ENCODE assay signal across 8 cellular contexts in genomic region chr19:47141252-47141651, GRCh38. TPM values are rescaled to one million over a fixed set of nuclear protein-coding genes. Genes with fewer than 3 reads are reported as not detected.
DNase-seq lines count a peak whose midpoint lies in the region; ATAC-seq, FAIRE-seq and TF ChIP-seq lines count a peak whose summit lies in the region.
"Not testable (repeated sequence)": the region's sequence is repeated elsewhere in the genome, so short reads cannot be mapped to it uniquely, and the experiment has no call there.

No MANE protein-coding gene starts in this region.

- ATAC-seq in activated CD4-positive, alpha-beta T cell treated with anti-CD3 and anti-CD28 coated beads for 36 hours = peak; percentile 15

- not testable (repeated sequence) for H4K91ac ChIP-seq in mesenchymal stem cell (ENCODE audit: low read length)

- not testable (repeated sequence) for H3K4me3 ChIP-seq in astrocyte (ENCODE audit: insufficient read depth, low read depth, low read length); mesenchymal stem cell (ENCODE audit: insufficient read depth in 1 of 2, low read depth in 1 of 2, low read length in 2 of 2); sigmoid colon

- not testable (repeated sequence) for H3K4me1 ChIP-seq in astrocyte (ENCODE audit: insufficient read depth, low read length); mesenchymal stem cell (ENCODE audit: control insufficient read depth, insufficient read depth, low read depth, low read length)
- H3K4me1 ChIP-seq in sigmoid colon = peaks cover 0 to 66% (median 46%) of the 10 kb centered on the region in 4 donors

- H3K9me3 Mint-ChIP-seq in activated CD4-positive, alpha-beta T cell treated with anti-CD3 and anti-CD28 coated beads for 36 hours (ENCODE audit: low read depth); astrocyte (ENCODE audit: unreplicated experiment): not testable (repeated sequence)

- peak in 1 of 4 donors; percentile 49 for TF ChIP-seq EP300 in sigmoid colon (IDR thresholded peaks at IDR 0.05)

- 40% methylated on average over 7 of the region's 7 CpGs for WGBS in mesenchymal stem cell
- 44 to 66% methylated on average over 7 of the region's 7 CpGs for WGBS in sigmoid colon, 2 donors

- peak overlapping the region; percentile 17 for H3K4me2 ChIP-seq in astrocyte (ENCODE audit: low read length)
- not testable (repeated sequence) for H3K4me2 ChIP-seq in mesenchymal stem cell (ENCODE audit: low read length, poor library complexity, severe bottlenecking)

- not testable (repeated sequence) for H3K23ac ChIP-seq in mesenchymal stem cell (ENCODE audit: low read length in 2 of 2)

- not testable (repeated sequence) for H2BK15ac ChIP-seq in mesenchymal stem cell (ENCODE audit: low read depth, poor library complexity, severe bottlenecking)

- H3K9me3 ChIP-seq in astrocyte (ENCODE audit: insufficient read depth, low read depth, low read length); mesenchymal stem cell (ENCODE audit: control insufficient read depth, low read length); sigmoid colon: not testable (repeated sequence)

- DNase-seq in AG08396 (ENCODE audit: low spot score) (peak; percentile 42), GM04503 (ENCODE audit: low read depth) (peak; percentile 45), M059J (ENCODE audit: low read depth) (peak; percentile 83), astrocyte (ENCODE audit: low read depth) (peak; percentile 70), fibroblast of peridontal ligament (ENCODE audit: extremely low read depth) (peak; percentile 53), mesenchymal stem cell (peak; percentile 80)
- DNase-seq in activated CD4-positive, alpha-beta T cell treated with anti-CD3 and anti-CD28 coated beads for 36 hours; sigmoid colon: not testable (repeated sequence)

- not testable (repeated sequence) for H3K27me3 ChIP-seq in astrocyte (ENCODE audit: insufficient read depth, low read length); mesenchymal stem cell (ENCODE audit: control insufficient read depth in 1 of 2, insufficient read depth in 1 of 2, low read length in 2 of 2); sigmoid colon

- not testable (repeated sequence) for H3K4me3 Mint-ChIP-seq in activated CD4-positive, alpha-beta T cell treated with anti-CD3 and anti-CD28 coated beads for 36 hours; astrocyte (ENCODE audit: unreplicated experiment)

- H3K36me3 Mint-ChIP-seq in activated CD4-positive, alpha-beta T cell treated with anti-CD3 and anti-CD28 coated beads for 36 hours (ENCODE audit: low read depth) = peaks cover 48% of the 10 kb centered on the region
- peaks cover 16% of the 10 kb centered on the region for H3K36me3 Mint-ChIP-seq in astrocyte (ENCODE audit: low read depth, unreplicated experiment)

- not testable (repeated sequence) for TF ChIP-seq CTCF in astrocyte (IDR thresholded peaks at IDR 0.05; ENCODE audit: insufficient read depth, low read depth, low read length); sigmoid colon (IDR thresholded peaks at IDR 0.05)

- H3K27me3 Mint-ChIP-seq in activated CD4-positive, alpha-beta T cell treated with anti-CD3 and anti-CD28 coated beads for 36 hours; astrocyte (ENCODE audit: low read depth, unreplicated experiment): not testable (repeated sequence)

- H3K27ac ChIP-seq in astrocyte (ENCODE audit: low read depth, low read length) (peak overlapping the region; percentile 19), sigmoid colon (peak overlapping the region; percentile 73 to 87 (median 82))
- not testable (repeated sequence) for H3K27ac ChIP-seq in mesenchymal stem cell (ENCODE audit: low read length, poor library complexity, severe bottlenecking)

- H3K36me3 ChIP-seq in astrocyte (ENCODE audit: insufficient read depth, low read length) = peaks cover 16% of the 10 kb centered on the region
- peaks cover 32 to 43% of the 10 kb centered on the region in 2 experiments for H3K36me3 ChIP-seq in mesenchymal stem cell (ENCODE audit: control insufficient read depth in 1 of 2, insufficient read depth in 2 of 2, low read depth in 1 of 2, low read length in 2 of 2)
- peaks cover 0 to 21% (median 17%) of the 10 kb centered on the region in 4 donors for H3K36me3 ChIP-seq in sigmoid colon

- not testable (repeated sequence) for H3K79me1 ChIP-seq in mesenchymal stem cell (replicated peaks; ENCODE audit: low read length, poor library complexity, severe bottlenecking)

- not testable (repeated sequence) for H3K4ac ChIP-seq in mesenchymal stem cell (ENCODE audit: low read depth in 1 of 2, low read length in 2 of 2)

- H3K4me1 Mint-ChIP-seq in activated CD4-positive, alpha-beta T cell treated with anti-CD3 and anti-CD28 coated beads for 36 hours = peaks cover 55% of the 10 kb centered on the region
- peaks cover 11% of the 10 kb centered on the region for H3K4me1 Mint-ChIP-seq in astrocyte (ENCODE audit: low read depth, unreplicated experiment)

- H4K20me1 ChIP-seq in astrocyte (ENCODE audit: insufficient read depth, low read length) = peaks cover 71% of the 10 kb centered on the region

- not testable (repeated sequence) for H2BK12ac ChIP-seq in mesenchymal stem cell (ENCODE audit: low read length in 2 of 2)

- H3K79me2 ChIP-seq in astrocyte (ENCODE audit: insufficient read depth, low read length) = peaks cover 97% of the 10 kb centered on the region

- H2AFZ ChIP-seq in astrocyte (ENCODE audit: low read depth, low read length); mesenchymal stem cell (ENCODE audit: low read depth, low read length): not testable (repeated sequence)

- H3K27ac Mint-ChIP-seq in activated CD4-positive, alpha-beta T cell treated with anti-CD3 and anti-CD28 coated beads for 36 hours = peak overlapping the region; percentile 21
- not testable (repeated sequence) for H3K27ac Mint-ChIP-seq in astrocyte (ENCODE audit: unreplicated experiment)

- not testable (repeated sequence) for H2BK120ac ChIP-seq in mesenchymal stem cell (ENCODE audit: low read depth, low read length)

- not testable (repeated sequence) for H4K8ac ChIP-seq in mesenchymal stem cell (ENCODE audit: low read length)

- not testable (repeated sequence) for H3K14ac ChIP-seq in mesenchymal stem cell (ENCODE audit: low read length in 2 of 2)

- POLR2A ChIA-PET in activated CD4-positive, alpha-beta T cell treated with anti-CD3 and anti-CD28 coated beads for 36 hours (lab: Charles Lee) = interaction anchor here (0.6 kb wide), 1 partner anchor 10 kb away, joined by 3 read pairs; no protein-coding TSS in a partner anchor

- intact Hi-C loops in activated CD4-positive, alpha-beta T cell treated with anti-CD3 and anti-CD28 coated beads for 36 hours (cut with DNase I, micrococcal nuclease); sigmoid colon (cut with DNase I): not testable (repeated sequence)

- H3K9ac ChIP-seq in astrocyte (ENCODE audit: low read length); mesenchymal stem cell (ENCODE audit: low read length): not testable (repeated sequence)

- not testable (repeated sequence) for FAIRE-seq in astrocyte (lab: Jason Lieb, UNC)

- CTCF ChIA-PET in activated CD4-positive, alpha-beta T cell treated with anti-CD3 and anti-CD28 coated beads for 36 hours (lab: Charles Lee) = interaction anchor here (1.0 to 1.7 kb wide), 3 partner anchors 10 to 105 kb away, joined by 3 to 5 read pairs (median 3); no protein-coding TSS in a partner anchor

- not testable (repeated sequence) for H2AK5ac ChIP-seq in mesenchymal stem cell (ENCODE audit: low read length, severe bottlenecking)

- TF ChIP-seq POLR2A in sigmoid colon (IDR thresholded peaks at IDR 0.05) = not testable (repeated sequence)

- not testable (repeated sequence) for H3K18ac ChIP-seq in mesenchymal stem cell (ENCODE audit: low read depth in 1 of 2, low read length in 2 of 2)

- not testable (repeated sequence) for H2BK5ac ChIP-seq in mesenchymal stem cell (ENCODE audit: low read depth, low read length, poor library complexity, severe bottlenecking)

RNA-seq across cellular contexts. Expression of gene SAE1, which starts 10.6 kb away (rescaled TPM):
- total RNA-seq in M059J (2014; rRNA removed; shearing (Covaris generic)) = 238 and 270 TPM in 2 replicates
- 100 to 1,000 TPM; 143 to 156 TPM for total RNA-seq in activated CD4-positive, alpha-beta T cell treated with anti-CD3 and anti-CD28 coated beads for 36 hours
- 107 and 133 TPM in 2 replicates for total RNA-seq in astrocyte
- 133 TPM for polyA plus RNA-seq in mesenchymal stem cell (2013, experiment 1 of 2)
- 135 TPM for polyA plus RNA-seq in mesenchymal stem cell (2013, experiment 2 of 2)
- 100 to 1,000 TPM; 109 to 191 (median 161) TPM for total RNA-seq in sigmoid colon
- polyA plus RNA-seq in sigmoid colon = 10 to 100 TPM; 50.5 to 82.6 (median 57.3) TPM

RNA-seq across cellular contexts. Expression of gene ZC3H4, which starts 27.7 kb away (rescaled TPM):
- total RNA-seq in M059J (2014; rRNA removed; shearing (Covaris generic)) = 4.5 and 11.2 TPM in 2 replicates
- total RNA-seq in activated CD4-positive, alpha-beta T cell treated with anti-CD3 and anti-CD28 coated beads for 36 hours = 100 to 1,000 TPM in 1 of 2 experiments, 10 to 100 TPM in 1; 88.6 to 128 TPM
- total RNA-seq in astrocyte (36.6 and 42.3 TPM in 2 replicates), sigmoid colon (10 to 100 TPM; 19.3 to 25.3 (median 21.8) TPM)
- 12.6 TPM for polyA plus RNA-seq in mesenchymal stem cell (2013, experiment 1 of 2)
- 12.7 TPM for polyA plus RNA-seq in mesenchymal stem cell (2013, experiment 2 of 2)
- polyA plus RNA-seq in sigmoid colon = 10 to 100 TPM in 1 of 3 donors, 1 to 10 TPM in 2; 5.4 to 21.9 (median 6.7) TPM
